ENCODE assay signal across 8 cellular contexts in genomic region chr7:129367700-129368388, GRCh38.
DNase-seq lines count a peak whose midpoint lies in the region; ATAC-seq and FAIRE-seq lines count a peak whose summit lies in the region.

No MANE protein-coding gene starts in this region.

- peak; percentile 72 for ATAC-seq in HG03442 (IDR thresholded peaks at IDR 0.05; ENCODE audit: unreplicated experiment)

- H4K20me1 ChIP-seq in BLaER1, result peaks cover 17% of the 10 kb centered on the region; the same call in 1 of the 2 replicates

- peak; percentile 41 for DNase-seq in GM19239 (ENCODE audit: insufficient read length, low spot score)
- DNase-seq in NCI-H774 (lab: John Stamatoyannopoulos, UW), result peak; percentile 50
- peak; percentile 17 to 58 for DNase-seq in activated CD8-positive, alpha-beta memory T cell treated with anti-CD3 and anti-CD28 coated beads for 1 hour (ENCODE audit: extremely low read depth in 1 of 2, low read depth in 1 of 2)
- peak; percentile 32 to 55 (median 45) for DNase-seq in effector memory CD4-positive, alpha-beta T cell
- peak; percentile 89 for DNase-seq in medulla oblongata (ENCODE audit: extremely low spot score)
- peak; percentile 57 for DNase-seq in stimulated activated CD8-positive, alpha-beta memory T cell treated with anti-CD3 and anti-CD28 coated beads, Interleukin-12 subunit alpha, Interleukin-12 subunit beta, amount 100 ng/mL, for 1 hour (ENCODE audit: low read depth)

- no peak overlapping the region for H3K4me3 ChIP-seq in BLaER1
- no peak overlapping the region for H3K4me3 ChIP-seq in effector memory CD4-positive, alpha-beta T cell (ENCODE audit: insufficient read depth, low read depth, low read length, poor library complexity, severe bottlenecking)

- no peaks in the 10 kb centered on the region for H3K9me3 ChIP-seq in BLaER1
- no peaks in the 10 kb centered on the region for H3K9me3 ChIP-seq in effector memory CD4-positive, alpha-beta T cell (ENCODE audit: control insufficient read depth, low read length)

- H3K27ac ChIP-seq in BLaER1, result no peak overlapping the region
- no peak overlapping the region for H3K27ac ChIP-seq in effector memory CD4-positive, alpha-beta T cell (ENCODE audit: insufficient read depth, low read length, poor library complexity, severe bottlenecking)

- H3K4me1 ChIP-seq in BLaER1, result peaks cover 21% of the 10 kb centered on the region
- H3K4me1 ChIP-seq in effector memory CD4-positive, alpha-beta T cell (ENCODE audit: control insufficient read depth, insufficient read depth, low read length, poor library complexity, severe bottlenecking), result peaks cover 6% of the 10 kb centered on the region

- peak overlapping the region; percentile 23 for H3K4me2 ChIP-seq in BLaER1

- no peak overlapping the region for H3K9ac ChIP-seq in BLaER1

- peak; percentile 95 for FAIRE-seq in GM19239 (lab: Jason Lieb, UNC)

- H3K36me3 ChIP-seq in BLaER1, result no peaks in the 10 kb centered on the region
- H3K36me3 ChIP-seq in effector memory CD4-positive, alpha-beta T cell (ENCODE audit: control insufficient read depth, insufficient read depth, low read length), result no peaks in the 10 kb centered on the region

- H3K27me3 ChIP-seq in BLaER1, result no peaks in the 10 kb centered on the region
- H3K27me3 ChIP-seq in effector memory CD4-positive, alpha-beta T cell (replicated peaks; ENCODE audit: control insufficient read depth, insufficient read depth, low read length, poor library complexity, severe bottlenecking), result no peaks in the 10 kb centered on the region

Comparison
In these comparisons a context has a peak if more than half of its experiments do, and no peak if none do; other contexts are left out.
1. DNase-seq: peak in every context shown above with its lines; median percentile 89 in medulla oblongata; 57 in stimulated activated CD8-positive, alpha-beta memory T cell treated with anti-CD3 and anti-CD28 coated beads, Interleukin-12 subunit alpha, Interleukin-12 subunit beta, amount 100 ng/mL, for 1 hour; 50 in NCI-H774; 45 in effector memory CD4-positive, alpha-beta T cell; 41 in GM19239; 38 in activated CD8-positive, alpha-beta memory T cell treated with anti-CD3 and anti-CD28 coated beads for 1 hour.